In genomic region chr13:113393572-113394503, GRCh38 we compare ENCODE assay signal across 1 cellular context.
TF ChIP-seq lines count a peak whose summit lies in the region.

No MANE protein-coding gene starts in this region.

TF ChIP-seq in HepG2, 621 proteins besides CTCF, POLR2A, EP300 and RAD21 (continued from another document and continues in another):
- TF ChIP-seq TIGD3 (CRISPR knock-in tag; IDR thresholded peaks at IDR 0.05; ENCODE audit: borderline replicate concordance) (no peak), RBM39 (IDR thresholded peaks at IDR 0.05; ENCODE audit: low read depth, low read length, poor library complexity, severe bottlenecking) (peak; percentile 30), RXRB (CRISPR knock-in tag; IDR thresholded peaks at IDR 0.05; ENCODE audit: borderline replicate concordance) (no peak), ZNF563 (CRISPR knock-in tag; IDR thresholded peaks at IDR 0.05) (0 out of 2 replicates have a peak, but pooled peaks have one; percentile 26), HNF4A (CRISPR knock-in tag; IDR thresholded peaks at IDR 0.05) (no peak), YY1 (IDR thresholded peaks at IDR 0.05; ENCODE audit: insufficient read depth, insufficient replicate concordance, low read depth, low read length) (peak; percentile 69), PCBP1 (IDR thresholded peaks at IDR 0.05; ENCODE audit: borderline replicate concordance, low read depth, low read length) (no peak), ZNF564 (CRISPR knock-in tag; IDR thresholded peaks at IDR 0.05) (peak; percentile 59; the same call in 1 of the 2 replicates), HMG20A (CRISPR knock-in tag; IDR thresholded peaks at IDR 0.05; ENCODE audit: borderline replicate concordance) (no peak), HDAC1 (CRISPR knock-in tag; IDR thresholded peaks at IDR 0.05) (peak; percentile 41; the same call in 1 of the 2 replicates), SNAPC2 (CRISPR knock-in tag; IDR thresholded peaks at IDR 0.05) (no peak), NFYC (CRISPR knock-in tag; IDR thresholded peaks at IDR 0.05) (no peak), CENPX (CRISPR knock-in tag; IDR thresholded peaks at IDR 0.05) (no peak), IKZF5 (CRISPR knock-in tag; IDR thresholded peaks at IDR 0.05) (no peak), PHF20 (CRISPR knock-in tag; IDR thresholded peaks at IDR 0.05) (peak; percentile 39), ZNF224 (CRISPR knock-in tag; IDR thresholded peaks at IDR 0.05) (0 out of 2 replicates have a peak, but pooled peaks have one; percentile 55), NCOA1 (CRISPR knock-in tag; IDR thresholded peaks at IDR 0.05) (no peak), TOPORS (CRISPR knock-in tag; IDR thresholded peaks at IDR 0.05) (no peak), RBFOX2 (IDR thresholded peaks at IDR 0.05; ENCODE audit: low read depth, low read length) (peak; percentile 68), ZNF775 (CRISPR knock-in tag; IDR thresholded peaks at IDR 0.05; ENCODE audit: borderline replicate concordance) (no peak), CBFB (CRISPR knock-in tag; IDR thresholded peaks at IDR 0.05) (peak; percentile 8; the same call in 1 of the 2 replicates), ZNF737 (CRISPR knock-in tag; IDR thresholded peaks at IDR 0.05; ENCODE audit: borderline replicate concordance) (no peak), XRCC5 (optimal IDR thresholded peaks at IDR 0.05; ENCODE audit: low read length) (peak; percentile 51), ASH2L (IDR thresholded peaks at IDR 0.05; ENCODE audit: insufficient read length, low read depth, low read length) (peak; percentile 24), ZNF12 (CRISPR knock-in tag; IDR thresholded peaks at IDR 0.05) (no peak), RARA (CRISPR knock-in tag; IDR thresholded peaks at IDR 0.05) (no peak), AHR (CRISPR knock-in tag; IDR thresholded peaks at IDR 0.05) (no peak), ZNF496 (CRISPR knock-in tag; IDR thresholded peaks at IDR 0.05; ENCODE audit: insufficient replicate concordance) (no peak), HNRNPLL (IDR thresholded peaks at IDR 0.05; ENCODE audit: low read depth, low read length, poor library complexity, severe bottlenecking) (peak; percentile 49), ZNF367 (CRISPR knock-in tag; IDR thresholded peaks at IDR 0.05; ENCODE audit: borderline replicate concordance) (no peak), REL (CRISPR knock-in tag; conservative IDR thresholded peaks at IDR 0.05) (no peak), KDM1A (CRISPR knock-in tag; IDR thresholded peaks at IDR 0.05) (no peak), ATF4 (CRISPR knock-in tag; IDR thresholded peaks at IDR 0.05) (no peak), MAZ (IDR thresholded peaks at IDR 0.05; ENCODE audit: borderline replicate concordance, low read depth, low read length) (no peak), MAZ (CRISPR knock-in tag; IDR thresholded peaks at IDR 0.05; ENCODE audit: low read depth) (peak; percentile 61), ZNF138 (CRISPR knock-in tag; IDR thresholded peaks at IDR 0.05; ENCODE audit: low read depth) (no peak), U2AF1 (optimal IDR thresholded peaks at IDR 0.05; ENCODE audit: low read depth, low read length) (no peak), ZNF10 (CRISPR knock-in tag; IDR thresholded peaks at IDR 0.05; ENCODE audit: borderline replicate concordance, low read depth) (no peak), SP1 (IDR thresholded peaks at IDR 0.05) (no peak), SP1 (CRISPR knock-in tag; IDR thresholded peaks at IDR 0.05) (no peak), ZNF362 (CRISPR knock-in tag; IDR thresholded peaks at IDR 0.05; ENCODE audit: borderline replicate concordance) (peak; percentile 51; the same call in 1 of the 2 replicates), SMC3 (IDR thresholded peaks at IDR 0.05; ENCODE audit: low read length) (no peak), PATZ1 (CRISPR knock-in tag; IDR thresholded peaks at IDR 0.05) (peak; percentile 37; the same call in 1 of the 2 replicates), ZNF747 (CRISPR knock-in tag; IDR thresholded peaks at IDR 0.05; ENCODE audit: borderline replicate concordance) (no peak), PCBP2 (optimal IDR thresholded peaks at IDR 0.05; ENCODE audit: low read depth, low read length, poor library complexity, severe bottlenecking) (no peak), KMT2B (CRISPR knock-in tag; IDR thresholded peaks at IDR 0.05) (no peak), ZIK1 (CRISPR knock-in tag; IDR thresholded peaks at IDR 0.05; ENCODE audit: borderline replicate concordance, low read depth) (no peak; the same call in 1 of the 2 replicates), ZNF513 (CRISPR knock-in tag; conservative IDR thresholded peaks at IDR 0.05) (no peak)
- TF ChIP-seq, protein P1, sequence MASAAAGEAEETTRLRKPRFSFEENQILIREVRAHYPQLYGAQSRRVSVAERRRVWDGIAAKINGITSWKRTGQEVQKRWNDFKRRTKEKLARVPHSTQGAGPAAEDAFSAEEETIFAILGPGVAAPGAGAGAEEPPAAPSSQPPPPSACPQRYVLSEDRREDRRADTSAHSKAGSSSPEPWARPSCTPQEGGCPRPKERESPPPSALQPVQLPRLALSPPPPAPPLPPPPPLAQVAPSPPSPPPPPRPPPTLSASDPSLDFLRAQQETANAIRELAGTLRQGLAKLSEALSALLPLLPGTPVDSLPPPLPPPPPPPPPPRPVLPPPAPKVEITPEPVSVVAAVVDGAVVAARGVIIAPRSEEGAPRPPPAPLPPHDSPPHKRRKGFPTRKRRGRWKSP (CRISPR knock-in tag; IDR thresholded peaks at IDR 0.05), result peak; percentile 61; the same call in 1 of the 2 replicates
- TF ChIP-seq, protein P2, sequence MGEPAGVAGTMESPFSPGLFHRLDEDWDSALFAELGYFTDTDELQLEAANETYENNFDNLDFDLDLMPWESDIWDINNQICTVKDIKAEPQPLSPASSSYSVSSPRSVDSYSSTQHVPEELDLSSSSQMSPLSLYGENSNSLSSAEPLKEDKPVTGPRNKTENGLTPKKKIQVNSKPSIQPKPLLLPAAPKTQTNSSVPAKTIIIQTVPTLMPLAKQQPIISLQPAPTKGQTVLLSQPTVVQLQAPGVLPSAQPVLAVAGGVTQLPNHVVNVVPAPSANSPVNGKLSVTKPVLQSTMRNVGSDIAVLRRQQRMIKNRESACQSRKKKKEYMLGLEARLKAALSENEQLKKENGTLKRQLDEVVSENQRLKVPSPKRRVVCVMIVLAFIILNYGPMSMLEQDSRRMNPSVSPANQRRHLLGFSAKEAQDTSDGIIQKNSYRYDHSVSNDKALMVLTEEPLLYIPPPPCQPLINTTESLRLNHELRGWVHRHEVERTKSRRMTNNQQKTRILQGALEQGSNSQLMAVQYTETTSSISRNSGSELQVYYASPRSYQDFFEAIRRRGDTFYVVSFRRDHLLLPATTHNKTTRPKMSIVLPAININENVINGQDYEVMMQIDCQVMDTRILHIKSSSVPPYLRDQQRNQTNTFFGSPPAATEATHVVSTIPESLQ (CRISPR knock-in tag; conservative IDR thresholded peaks at IDR 0.05), result no peak
- TF ChIP-seq, protein P3, sequence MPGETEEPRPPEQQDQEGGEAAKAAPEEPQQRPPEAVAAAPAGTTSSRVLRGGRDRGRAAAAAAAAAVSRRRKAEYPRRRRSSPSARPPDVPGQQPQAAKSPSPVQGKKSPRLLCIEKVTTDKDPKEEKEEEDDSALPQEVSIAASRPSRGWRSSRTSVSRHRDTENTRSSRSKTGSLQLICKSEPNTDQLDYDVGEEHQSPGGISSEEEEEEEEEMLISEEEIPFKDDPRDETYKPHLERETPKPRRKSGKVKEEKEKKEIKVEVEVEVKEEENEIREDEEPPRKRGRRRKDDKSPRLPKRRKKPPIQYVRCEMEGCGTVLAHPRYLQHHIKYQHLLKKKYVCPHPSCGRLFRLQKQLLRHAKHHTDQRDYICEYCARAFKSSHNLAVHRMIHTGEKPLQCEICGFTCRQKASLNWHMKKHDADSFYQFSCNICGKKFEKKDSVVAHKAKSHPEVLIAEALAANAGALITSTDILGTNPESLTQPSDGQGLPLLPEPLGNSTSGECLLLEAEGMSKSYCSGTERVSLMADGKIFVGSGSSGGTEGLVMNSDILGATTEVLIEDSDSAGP (CRISPR knock-in tag; IDR thresholded peaks at IDR 0.05; ENCODE audit: borderline replicate concordance), result peak; percentile 53; the same call in 1 of the 2 replicates
- TF ChIP-seq, protein P4, sequence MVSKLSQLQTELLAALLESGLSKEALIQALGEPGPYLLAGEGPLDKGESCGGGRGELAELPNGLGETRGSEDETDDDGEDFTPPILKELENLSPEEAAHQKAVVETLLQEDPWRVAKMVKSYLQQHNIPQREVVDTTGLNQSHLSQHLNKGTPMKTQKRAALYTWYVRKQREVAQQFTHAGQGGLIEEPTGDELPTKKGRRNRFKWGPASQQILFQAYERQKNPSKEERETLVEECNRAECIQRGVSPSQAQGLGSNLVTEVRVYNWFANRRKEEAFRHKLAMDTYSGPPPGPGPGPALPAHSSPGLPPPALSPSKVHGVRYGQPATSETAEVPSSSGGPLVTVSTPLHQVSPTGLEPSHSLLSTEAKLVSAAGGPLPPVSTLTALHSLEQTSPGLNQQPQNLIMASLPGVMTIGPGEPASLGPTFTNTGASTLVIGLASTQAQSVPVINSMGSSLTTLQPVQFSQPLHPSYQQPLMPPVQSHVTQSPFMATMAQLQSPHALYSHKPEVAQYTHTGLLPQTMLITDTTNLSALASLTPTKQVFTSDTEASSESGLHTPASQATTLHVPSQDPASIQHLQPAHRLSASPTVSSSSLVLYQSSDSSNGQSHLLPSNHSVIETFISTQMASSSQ (IDR thresholded peaks at IDR 0.05; ENCODE audit: low read depth), result no peak
- TF ChIP-seq, protein P4 (CRISPR knock-in tag; IDR thresholded peaks at IDR 0.05; ENCODE audit: borderline replicate concordance), result 0 out of 2 replicates have a peak, but pooled peaks have one; percentile 22
